ENCODE assay signal across 14 cellular contexts in the genomic region with DNA sequence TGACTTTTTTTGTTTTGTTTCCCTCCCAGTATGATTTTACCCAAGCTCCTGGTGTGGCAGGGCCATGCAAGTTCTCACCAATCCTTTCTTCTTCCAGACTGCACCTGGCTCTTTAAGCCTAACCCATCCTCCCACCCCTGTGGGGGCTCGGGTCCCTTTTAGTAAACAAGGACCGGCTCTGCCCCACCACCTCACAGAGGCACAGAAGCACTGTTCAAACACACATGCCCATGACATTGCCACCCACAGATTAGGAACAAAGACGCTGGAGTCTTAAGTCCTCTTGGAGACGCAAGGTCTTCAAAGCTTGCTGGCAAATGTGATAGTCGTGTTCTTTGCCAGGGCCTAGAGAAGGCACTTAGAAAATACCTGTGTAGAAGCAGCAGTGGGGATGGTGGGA.
"Had no signal": no experiment of that assay in that cellular context is flagged by ENCODE, and none has a peak within 500 bp of the region (broad histone marks: within the 10 kb centered on the region; RNA-seq: fewer than 3 reads in every experiment).

No MANE protein-coding gene starts in this region.

- H3K27me3 Mint-ChIP-seq: activated naive CD8-positive, alpha-beta T cell; naive thymus-derived CD4-positive, alpha-beta T cell had no signal

- H3K4me3 ChIP-seq: pancreas, sigmoid colon, tibial nerve, vagina had no signal

- H3K9me3 ChIP-seq: pancreas, sigmoid colon, tibial nerve, vagina had no signal

- H3K27me3 ChIP-seq: pancreas, sigmoid colon, tibial nerve, vagina had no signal

- H3K27ac ChIP-seq: WERI-Rb-1 had no signal

- DNase-seq: activated CD4-positive, alpha-beta T cell treated with anti-CD3 and anti-CD28 coated beads, Interleukin-2, amount 50 U/mL, for 4 hours; dermis blood vessel endothelial cell; effector memory CD4-positive, alpha-beta T cell; left cardiac atrium; mesenchymal stem cell; naive thymus-derived CD4-positive, alpha-beta T cell; pancreas; sigmoid colon; stimulated activated naive CD4-positive, alpha-beta T cell treated with Interleukin-2 at 50 U/mL for 16 hours; substantia nigra; WERI-Rb-1 had no signal

- H3K27ac Mint-ChIP-seq: activated naive CD8-positive, alpha-beta T cell; naive thymus-derived CD4-positive, alpha-beta T cell had no signal

- H3K4me3 Mint-ChIP-seq: activated naive CD8-positive, alpha-beta T cell; naive thymus-derived CD4-positive, alpha-beta T cell had no signal

- ATAC-seq: left cardiac atrium; naive thymus-derived CD4-positive, alpha-beta T cell; pancreas had no signal
